8 cellular contexts compared by ENCODE assay signal in genomic region chr11:74726547-74727182, GRCh38. TPM values are rescaled to one million over a fixed set of nuclear protein-coding genes. Genes with fewer than 3 reads are reported as not detected.
DNase-seq lines count a peak whose midpoint lies in the region; ATAC-seq and TF ChIP-seq lines count a peak whose summit lies in the region.

No MANE protein-coding gene starts in this region.

- H3K9me3 ChIP-seq in lower lobe of right lung = no peaks in the 10 kb centered on the region

- peaks cover 13% of the 10 kb centered on the region for H3K27me3 ChIP-seq in lower lobe of right lung (ENCODE audit: low read depth)

- H3K36me3 ChIP-seq in lower lobe of right lung = no peaks in the 10 kb centered on the region

- in situ Hi-C loops in GM13977 (cut with MboI; ENCODE audit: low pct_unique_long_range_greater_than_20kb, low sequenced_read_pairs, unreplicated experiment) = no loop called here

- no peak overlapping the region for H3K27ac ChIP-seq in 22Rv1
- H3K27ac ChIP-seq in lower lobe of right lung = no peak overlapping the region

- ATAC-seq in HG03045 (IDR thresholded peaks at IDR 0.05; ENCODE audit: unreplicated experiment) (peak; percentile 83), lower lobe of right lung (peak; percentile 94 to 96)

- H3K4me1 ChIP-seq in lower lobe of right lung = peaks cover 8% of the 10 kb centered on the region

- DNase-seq in GM13977 (ENCODE audit: low spot score) (peak; percentile 90), NCI-H460 (ENCODE audit: extremely low read depth, low read depth) (peak; percentile 54), dermis blood vessel endothelial cell (peak; percentile 81), lower lobe of right lung (peak; percentile 77)
- peak; percentile 47 to 53 for DNase-seq in activated CD4-positive, alpha-beta T cell treated with anti-CD3 and anti-CD28 coated beads for 4 hours
- DNase-seq in stimulated activated CD4-positive, alpha-beta T cell treated with anti-CD3 and anti-CD28 coated beads, TNF-alpha, amount 100 ng/mL, for 48 hours (ENCODE audit: low read depth in 3 of 3) = peak; percentile 24 to 50 (median 38)

- intact Hi-C loops in lower lobe of right lung (cut with DNase I) = no loop called here

- no peak overlapping the region for H3K4me3 ChIP-seq in lower lobe of right lung

- TF ChIP-seq CTCF in 22Rv1 (IDR thresholded peaks at IDR 0.05) (peak; percentile 94), GM13977 (IDR thresholded peaks at IDR 0.05; ENCODE audit: extremely low read depth, insufficient read depth, missing control alignments) (peak; percentile 96), lower lobe of right lung (IDR thresholded peaks at IDR 0.05) (peak; percentile 95)

RNA-seq across cellular contexts. Expression of gene CHRDL2, which starts 4.6 kb away (rescaled TPM):
- not detected in 2 replicates for total RNA-seq in NCI-H460 (2014; rRNA removed; shearing (Covaris generic))
- not detected in 2 replicates for polyA plus RNA-seq in NCI-H460 (2014; cell fraction: nucleus; rRNA removed)
- total RNA-seq in dermis blood vessel endothelial cell (1.9 TPM in 1 of 2 replicates, not detected in the other), lower lobe of right lung (1.2 TPM)

RNA-seq across cellular contexts. Expression of gene RNF169, which starts 22.0 kb away (rescaled TPM):
- 11.1 and 12.3 TPM in 2 replicates for total RNA-seq in NCI-H460 (2014; rRNA removed; shearing (Covaris generic))
- 12.0 and 17.5 TPM in 2 replicates for polyA plus RNA-seq in NCI-H460 (2014; cell fraction: nucleus; rRNA removed)
- 27.6 and 36.2 TPM in 2 replicates for total RNA-seq in dermis blood vessel endothelial cell
- 21.2 TPM for total RNA-seq in lower lobe of right lung

Comparison
In these comparisons a context has a peak if more than half of its experiments do, and no peak if none do; other contexts are left out.
1. DNase-seq: peak in every context shown above with its lines; median percentile 90 in GM13977; 81 in dermis blood vessel endothelial cell; 77 in lower lobe of right lung; 54 in NCI-H460; 50 in activated CD4-positive, alpha-beta T cell treated with anti-CD3 and anti-CD28 coated beads for 4 hours; 38 in stimulated activated CD4-positive, alpha-beta T cell treated with anti-CD3 and anti-CD28 coated beads, TNF-alpha, amount 100 ng/mL, for 48 hours.